9 cellular contexts compared by ENCODE assay signal in the genomic region with DNA sequence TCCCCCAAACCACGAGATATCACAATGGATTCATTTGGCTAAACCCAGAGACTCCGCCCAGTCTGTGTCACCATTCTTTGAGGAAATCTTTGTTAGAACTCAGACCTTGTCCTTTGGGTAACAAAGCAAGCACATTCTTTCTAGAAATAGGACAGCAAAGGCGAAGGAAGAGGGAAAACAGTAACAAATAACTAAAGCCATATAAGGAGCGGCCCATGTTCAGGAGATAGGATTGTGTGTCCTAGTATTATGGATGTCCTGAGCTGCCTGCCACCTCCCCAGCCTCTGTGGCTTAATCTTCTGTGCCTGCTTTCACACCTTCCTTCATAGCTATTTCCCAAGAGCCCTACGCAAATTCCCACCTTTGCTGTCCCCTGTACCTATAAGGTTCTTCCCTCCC. TPM values are rescaled to one million over a fixed set of nuclear protein-coding genes. Genes with fewer than 3 reads are reported as not detected.
DNase-seq lines count a peak whose midpoint lies in the region; ATAC-seq and TF ChIP-seq lines count a peak whose summit lies in the region.
"Had no signal": no experiment of that assay in that cellular context is flagged by ENCODE, and none has a peak within 500 bp of the region (broad histone marks: within the 10 kb centered on the region; RNA-seq: fewer than 3 reads in every experiment).

No MANE protein-coding gene starts in this region.

- H3K9me3 ChIP-seq in upper lobe of right lung, result no peaks in the 10 kb centered on the region

- H3K27ac ChIP-seq in epithelial cell of prostate (peak overlapping the region; percentile 15), upper lobe of right lung (peak overlapping the region; percentile 72)

- ATAC-seq in upper lobe of right lung (no peak), GM19035 (IDR thresholded peaks at IDR 0.05; ENCODE audit: unreplicated experiment) (no peak), HG03521 (IDR thresholded peaks at IDR 0.05; ENCODE audit: unreplicated experiment) (no peak), HG02885 (IDR thresholded peaks at IDR 0.05; ENCODE audit: poor library complexity, unreplicated experiment) (no peak)

- H3K4me3 ChIP-seq in upper lobe of right lung, result peak overlapping the region; percentile 4

- H3K4me1 Mint-ChIP-seq in mesothelial cell of epicardium, result peaks cover 54% of the 10 kb centered on the region

- DNase-seq in LHCN-M2 (ENCODE audit: low read depth) (peak; percentile 62), epithelial cell of prostate (ENCODE audit: low read depth, low spot score) (no peak), mesothelial cell of epicardium (ENCODE audit: low spot score in 2 of 2, unreplicated experiment in 2 of 2) (no peak), upper lobe of right lung (no peak)
- DNase-seq: NCI-H446 treated with DMSO at 0.1 percent for 48 hours, nucleus accumbens had no signal

- H3K27me3 ChIP-seq in upper lobe of right lung, result peaks cover 5% of the 10 kb centered on the region

- no peaks in the 10 kb centered on the region for H3K27me3 Mint-ChIP-seq in mesothelial cell of epicardium (ENCODE audit: low read depth)

- intact Hi-C loops in upper lobe of right lung (cut with DNase I), result no loop called here

- TF ChIP-seq CTCF in mesothelial cell of epicardium (IDR thresholded peaks at IDR 0.05; ENCODE audit: unreplicated experiment) (no peak), upper lobe of right lung (IDR thresholded peaks at IDR 0.05) (no peak)

- peaks cover 9% of the 10 kb centered on the region for H3K9me3 Mint-ChIP-seq in mesothelial cell of epicardium

- H3K36me3 Mint-ChIP-seq in mesothelial cell of epicardium, result peaks cover 8% of the 10 kb centered on the region

- H3K36me3 ChIP-seq in upper lobe of right lung, result no peaks in the 10 kb centered on the region

- no peak overlapping the region for H3K4me3 Mint-ChIP-seq in mesothelial cell of epicardium

- peaks cover 25% of the 10 kb centered on the region for H3K4me1 ChIP-seq in upper lobe of right lung

- peak overlapping the region; percentile 94 for H3K27ac Mint-ChIP-seq in mesothelial cell of epicardium

RNA-seq across cellular contexts. Expression of a gene that starts 59.9 kb away (rescaled TPM):
- total RNA-seq in LHCN-M2 (2014; rRNA removed) (41.1 and 48.2 TPM in 2 replicates), mesothelial cell of epicardium (64.6 to 70.3 TPM (median 68.5 TPM) in 3 replicates), upper lobe of right lung (39.9 TPM)
- 38.1 TPM for polyA plus RNA-seq in LHCN-M2 (2012)
